In genomic region chr22:41048791-41049717, GRCh38 we compare ENCODE assay signal across 1 cellular context.
TF ChIP-seq lines count a peak whose summit lies in the region.

No MANE protein-coding gene starts in this region.

TF ChIP-seq in K562, 482 proteins besides CTCF, POLR2A, EP300 and RAD21 (continued from another document and continues in another):
- TF ChIP-seq TSHZ1 (CRISPR knock-in tag; IDR thresholded peaks at IDR 0.05): no peak
- TF ChIP-seq CBFA2T2 (conservative IDR thresholded peaks at IDR 0.05): no peak
- no peak for TF ChIP-seq ZNF512 (tag; IDR thresholded peaks at IDR 0.05)
- TF ChIP-seq MNT (conservative IDR thresholded peaks at IDR 0.05): peak; percentile 48 to 71; a peak in 3 of 4 replicates
- no peak for TF ChIP-seq NCOR1 (IDR thresholded peaks at IDR 0.05)
- TF ChIP-seq PHTF2 (CRISPR knock-in tag; IDR thresholded peaks at IDR 0.05): no peak
- TF ChIP-seq SRSF9 (IDR thresholded peaks at IDR 0.05; ENCODE audit: borderline replicate concordance, low read depth, low read length): no peak
- peak; percentile 53; the same call in 1 of the 2 replicates for TF ChIP-seq TFAP4 (CRISPR knock-in tag; IDR thresholded peaks at IDR 0.05; ENCODE audit: borderline replicate concordance)
- TF ChIP-seq NFE2L1 (tag; IDR thresholded peaks at IDR 0.05; ENCODE audit: borderline replicate concordance, low read depth): no peak
- TF ChIP-seq MEIS2 (IDR thresholded peaks at IDR 0.05; ENCODE audit: partially characterized antibody): peak; percentile 81
- TF ChIP-seq ZNF398 (CRISPR knock-in tag; IDR thresholded peaks at IDR 0.05): no peak
- no peak for TF ChIP-seq SREBF1 (IDR thresholded peaks at IDR 0.05; ENCODE audit: borderline replicate concordance, low read depth, low read length)
- TF ChIP-seq HDAC6 (IDR thresholded peaks at IDR 0.05; ENCODE audit: low read depth, low read length): no peak
- TF ChIP-seq PURB (CRISPR knock-in tag; IDR thresholded peaks at IDR 0.05; ENCODE audit: low read depth): no peak
- peak; percentile 69 for TF ChIP-seq MAX (CRISPR knock-in tag; IDR thresholded peaks at IDR 0.05)
- TF ChIP-seq ZBED1 (IDR thresholded peaks at IDR 0.05): no peak
- no peak for TF ChIP-seq VEZF1 (CRISPR knock-in tag; IDR thresholded peaks at IDR 0.05)
- TF ChIP-seq PKNOX1 (IDR thresholded peaks at IDR 0.05): peak; percentile 77
- no peak for TF ChIP-seq ZNF140 (CRISPR knock-in tag; IDR thresholded peaks at IDR 0.05)
- TF ChIP-seq SMARCA5 (IDR thresholded peaks at IDR 0.05): no peak
- no peak for TF ChIP-seq ARID3A (IDR thresholded peaks at IDR 0.05; ENCODE audit: borderline replicate concordance, low read depth, low read length)
- no peak for TF ChIP-seq PBX2 (CRISPR knock-in tag; IDR thresholded peaks at IDR 0.05; ENCODE audit: low read depth)
- TF ChIP-seq PBX2 (tag; conservative IDR thresholded peaks at IDR 0.05; ENCODE audit: low read depth): peak; percentile 54
- TF ChIP-seq TCF15 (CRISPR knock-in tag; IDR thresholded peaks at IDR 0.05): no peak
- TF ChIP-seq ZNF24 (IDR thresholded peaks at IDR 0.05): no peak
- no peak for TF ChIP-seq TEAD4 (IDR thresholded peaks at IDR 0.05; ENCODE audit: low read length)
- TF ChIP-seq TEAD4 (CRISPR knock-in tag; IDR thresholded peaks at IDR 0.05; ENCODE audit: borderline replicate concordance): no peak
- 0 out of 4 replicates have a peak, but pooled peaks of 1 of the 2 experiments have one; percentile 14 for TF ChIP-seq MLLT1 (IDR thresholded peaks at IDR 0.05)
- TF ChIP-seq PRDM10 (IDR thresholded peaks at IDR 0.05; ENCODE audit: partially characterized antibody): no peak
- TF ChIP-seq NRF1 (conservative IDR thresholded peaks at IDR 0.05 in 1 of 2, IDR thresholded peaks at IDR 0.05 in 1 of 2): peak; percentile 10 to 38; a peak in 2 of 4 replicates
- no peak for TF ChIP-seq SOX6 (IDR thresholded peaks at IDR 0.05)
- no peak for TF ChIP-seq BRF1 (IDR thresholded peaks at IDR 0.05; ENCODE audit: borderline replicate concordance, extremely low read depth, insufficient read length)
